In the genomic region with DNA sequence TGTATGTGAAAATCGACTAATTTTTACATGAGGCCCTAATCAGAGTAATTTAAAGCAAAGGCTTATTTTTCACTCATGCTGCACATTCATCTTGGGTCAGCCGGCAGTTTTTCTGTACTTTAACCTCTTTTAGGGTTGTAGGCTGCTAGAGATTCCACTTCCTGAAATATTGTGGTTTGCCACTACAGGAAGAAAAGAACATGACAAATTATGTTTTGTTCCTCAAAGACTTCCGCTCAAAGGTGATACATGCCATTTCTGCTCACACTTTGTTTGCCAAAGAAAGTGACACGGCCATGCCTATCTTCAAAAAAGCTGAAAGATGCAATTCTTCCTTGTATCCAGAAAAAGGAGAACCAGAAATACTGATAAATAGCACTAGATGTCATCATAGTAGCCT, we compare ENCODE assay signal across 13 cellular contexts.
DNase-seq lines count a peak whose midpoint lies in the region; ATAC-seq and TF ChIP-seq lines count a peak whose summit lies in the region.
"Had no signal": no experiment of that assay in that cellular context is flagged by ENCODE, and none has a peak within 500 bp of the region (broad histone marks: within the 10 kb centered on the region; RNA-seq: fewer than 3 reads in every experiment).

No MANE protein-coding gene starts in this region.

- H3K4me3 Mint-ChIP-seq in activated CD4-positive, alpha-beta memory T cell treated with anti-CD3 and anti-CD28 coated beads, Interleukin-2, amount 10 ng/mL, durations not matched to agents 7 days and 5 days: no peak overlapping the region
- H3K4me3 Mint-ChIP-seq in activated CD4-positive, alpha-beta memory T cell treated with anti-CD3 and anti-CD28 coated beads for 36 hours: no peak overlapping the region

- no peaks in the 10 kb centered on the region for H3K36me3 Mint-ChIP-seq in activated CD4-positive, alpha-beta memory T cell treated with anti-CD3 and anti-CD28 coated beads, Interleukin-2, amount 10 ng/mL, durations not matched to agents 7 days and 5 days (ENCODE audit: low read depth)
- no peaks in the 10 kb centered on the region for H3K36me3 Mint-ChIP-seq in activated CD4-positive, alpha-beta memory T cell treated with anti-CD3 and anti-CD28 coated beads for 36 hours

- H3K27me3 Mint-ChIP-seq in activated CD4-positive, alpha-beta memory T cell treated with anti-CD3 and anti-CD28 coated beads, Interleukin-2, amount 10 ng/mL, durations not matched to agents 7 days and 5 days: no peaks in the 10 kb centered on the region
- H3K27me3 Mint-ChIP-seq in activated CD4-positive, alpha-beta memory T cell treated with anti-CD3 and anti-CD28 coated beads for 36 hours: no peaks in the 10 kb centered on the region

- H3K4me1 Mint-ChIP-seq in activated CD4-positive, alpha-beta memory T cell treated with anti-CD3 and anti-CD28 coated beads, Interleukin-2, amount 10 ng/mL, durations not matched to agents 7 days and 5 days: peaks cover 23% of the 10 kb centered on the region
- H3K4me1 Mint-ChIP-seq in activated CD4-positive, alpha-beta memory T cell treated with anti-CD3 and anti-CD28 coated beads for 36 hours (ENCODE audit: low read depth): peaks cover 34% of the 10 kb centered on the region

- H3K4me3 ChIP-seq in spleen: peak overlapping the region in 1 of 8 donors; percentile 16
- H3K4me3 ChIP-seq: gastrocnemius medialis, MG63, thoracic aorta had no signal

- H3K27ac Mint-ChIP-seq in activated CD4-positive, alpha-beta memory T cell treated with anti-CD3 and anti-CD28 coated beads, Interleukin-2, amount 10 ng/mL, durations not matched to agents 7 days and 5 days: peak overlapping the region; percentile 71
- H3K27ac Mint-ChIP-seq in activated CD4-positive, alpha-beta memory T cell treated with anti-CD3 and anti-CD28 coated beads for 36 hours: no peak overlapping the region

- no peak for TF ChIP-seq POLR2A in spleen (IDR thresholded peaks at IDR 0.05)

- peak; percentile 52 for ATAC-seq in HG03108 (IDR thresholded peaks at IDR 0.05; ENCODE audit: unreplicated experiment)
- ATAC-seq: gastrocnemius medialis, HCT116, Panc1 had no signal

- CTCF ChIA-PET in activated CD4-positive, alpha-beta memory T cell treated with anti-CD3 and anti-CD28 coated beads, Interleukin-2, amount 10 ng/mL, durations not matched to agents 7 days and 5 days (lab: Charles Lee): no interaction called here
- CTCF ChIA-PET in activated CD4-positive, alpha-beta memory T cell treated with anti-CD3 and anti-CD28 coated beads for 36 hours (lab: Charles Lee): no interaction called here
- CTCF ChIA-PET in GM10248 (lab: Yijun Ruan, JAX): no interaction called here

- intact Hi-C loops in activated CD4-positive, alpha-beta memory T cell treated with anti-CD3 and anti-CD28 coated beads for 36 hours (cut with micrococcal nuclease): no loop called here
- intact Hi-C loops in spleen (cut with DNase I; ENCODE audit: low total_unique reads): no loop called here

- TF ChIP-seq CTCF in spleen (IDR thresholded peaks at IDR 0.05 in 8 of 11, conservative IDR thresholded peaks at IDR 0.05 in 3 of 11) (peak in 1 of 11 experiments; percentile 15), GM10248 (IDR thresholded peaks at IDR 0.05; ENCODE audit: control extremely low read depth, extremely low read depth, low read depth, missing control alignments) (no peak)

- H3K4me1 ChIP-seq in spleen: peaks cover 0 to 40% (median 14%) of the 10 kb centered on the region in 6 donors
- H3K4me1 ChIP-seq: gastrocnemius medialis had no signal

- H3K27me3 ChIP-seq in spleen (replicated peaks in 1 of 7): no peaks in the 10 kb centered on the region
- H3K27me3 ChIP-seq: gastrocnemius medialis, MG63 had no signal

- no peak for DNase-seq in activated CD4-positive, alpha-beta memory T cell treated with anti-CD3 and anti-CD28 coated beads, Interleukin-2, amount 10 ng/mL, durations not matched to agents 7 days and 5 days
- no peak for DNase-seq in activated CD4-positive, alpha-beta memory T cell treated with anti-CD3 and anti-CD28 coated beads for 36 hours
- peak; percentile 3 for DNase-seq in SKM-1 (lab: John Stamatoyannopoulos, UW; ENCODE audit: unreplicated experiment)
- no peak for DNase-seq in spleen
- no peak for DNase-seq in GM10248 (ENCODE audit: extremely low spot score)
- DNase-seq in HuH-7 (ENCODE audit: low spot score): no peak
- no peak for DNase-seq in D341Med (ENCODE audit: low spot score)
- DNase-seq: gastrocnemius medialis, MG63 had no signal

- POLR2A ChIA-PET in activated CD4-positive, alpha-beta memory T cell treated with anti-CD3 and anti-CD28 coated beads, Interleukin-2, amount 10 ng/mL, durations not matched to agents 7 days and 5 days (lab: Charles Lee): no interaction called here
- POLR2A ChIA-PET in activated CD4-positive, alpha-beta memory T cell treated with anti-CD3 and anti-CD28 coated beads for 36 hours (lab: Charles Lee): no interaction called here
- POLR2A ChIA-PET in GM10248 (lab: Yijun Ruan, JAX): no interaction called here

- peaks cover 5% of the 10 kb centered on the region for H3K9me3 Mint-ChIP-seq in activated CD4-positive, alpha-beta memory T cell treated with anti-CD3 and anti-CD28 coated beads, Interleukin-2, amount 10 ng/mL, durations not matched to agents 7 days and 5 days
- peaks cover 2% of the 10 kb centered on the region for H3K9me3 Mint-ChIP-seq in activated CD4-positive, alpha-beta memory T cell treated with anti-CD3 and anti-CD28 coated beads for 36 hours

- peak overlapping the region in 6 of 8 donors; percentile 17 to 82 (median 57) for H3K27ac ChIP-seq in spleen
- H3K27ac ChIP-seq: gastrocnemius medialis, thoracic aorta had no signal

- WGBS in spleen, 5 donors: 1 to 7% (median 3%) methylated on average over 4 of the region's 4 CpGs

- no peaks in the 10 kb centered on the region for H3K9me3 ChIP-seq in spleen
- H3K9me3 ChIP-seq: gastrocnemius medialis, MG63, thoracic aorta had no signal

- H3K36me3 ChIP-seq in spleen: no peaks in the 10 kb centered on the region
- H3K36me3 ChIP-seq: gastrocnemius medialis, MG63, thoracic aorta had no signal
